In genomic region chr9:97638666-97639065, GRCh38 we compare ENCODE assay signal across 14 cellular contexts. TPM values are rescaled to one million over a fixed set of nuclear protein-coding genes. Genes with fewer than 3 reads are reported as not detected.
DNase-seq lines count a peak whose midpoint lies in the region; ATAC-seq and TF ChIP-seq lines count a peak whose summit lies in the region.
"Had no signal": no experiment of that assay in that cellular context is flagged by ENCODE, and none has a peak within 500 bp of the region (broad histone marks: within the 10 kb centered on the region; RNA-seq: fewer than 3 reads in every experiment).

No MANE protein-coding gene starts in this region.

- intact Hi-C loops in natural killer cell (cut with micrococcal nuclease) (no loop called here), OCI-LY7 (cut with micrococcal nuclease; ENCODE audit: unreplicated experiment) (loop anchor here (10.0 kb wide), 1 partner anchor 1224 kb away; the partner anchor contains the start of gene ZNF367)

- no peak overlapping the region for H3K27ac ChIP-seq in OCI-LY7 (ENCODE audit: low read depth, low read length, poor library complexity, severe bottlenecking)
- H3K27ac ChIP-seq in endodermal cell (ENCODE audit: low read depth, low read length), result no peak overlapping the region

- DNase-seq in natural killer cell treated with Interleukin-12 subunit alpha and Interleukin-12 subunit beta and Interleukin-15 and Interleukin-18, amount 100 ng/mL, for 72 hours (ENCODE audit: low spot score), result no peak
- DNase-seq in natural killer cell (no peak), OCI-LY7 (ENCODE audit: low spot score) (peak; percentile 6), endodermal cell (peak; percentile 60), NOMO-1 treated with dmso at 0.1 percent for 144 hours (lab: John Stamatoyannopoulos, UW; ENCODE audit: unreplicated experiment) (no peak), retina (no peak), MG63 (no peak)
- DNase-seq: activated CD4-positive, CD25-positive, alpha-beta regulatory T cell treated with anti-CD3 and anti-CD28 coated beads, Interleukin-2, amount 50 U/mL, for 72 hours; activated naive CD4-positive, alpha-beta T cell treated with anti-CD3 and anti-CD28 coated beads, Interleukin-2, amount 10 ng/mL, durations not matched to agents 7 days and 5 days; effector CD4-positive, alpha-beta T cell; NCI-H187; stimulated activated CD4-positive, alpha-beta T cell treated with anti-CD3 and anti-CD28 coated beads, Interleukin-15, amount 100 ng/mL, for 24 hours had no signal

- no peak overlapping the region for H2AFZ ChIP-seq in OCI-LY7 (ENCODE audit: low read length)

- no peak for ATAC-seq in natural killer cell treated with Interleukin-12 subunit alpha and Interleukin-12 subunit beta and Interleukin-15 and Interleukin-18, amount 100 ng/mL, for 72 hours
- ATAC-seq in natural killer cell, result no peak
- ATAC-seq in GM18873 (IDR thresholded peaks at IDR 0.05; ENCODE audit: low FRiP score, unreplicated experiment), result no peak

- H3K36me3 ChIP-seq in OCI-LY7 (ENCODE audit: insufficient read depth, low read length) (peaks cover 76% of the 10 kb centered on the region), endodermal cell (ENCODE audit: control insufficient read depth, insufficient read depth, low read length) (peaks cover 27% of the 10 kb centered on the region), MG63 (peaks cover 46% of the 10 kb centered on the region)

- no peaks in the 10 kb centered on the region for H3K27me3 Mint-ChIP-seq in natural killer cell treated with Interleukin-12 subunit alpha and Interleukin-12 subunit beta and Interleukin-15 and Interleukin-18, amount 100 ng/mL, for 72 hours
- H3K27me3 Mint-ChIP-seq in natural killer cell (ENCODE audit: low read depth in 2 of 2) (no peaks in the 10 kb centered on the region), endodermal cell (ENCODE audit: insufficient read depth) (no peaks in the 10 kb centered on the region)
- H3K27me3 Mint-ChIP-seq: activated naive CD4-positive, alpha-beta T cell treated with anti-CD3 and anti-CD28 coated beads, Interleukin-2, amount 10 ng/mL, durations not matched to agents 7 days and 5 days; stimulated activated naive CD8-positive, alpha-beta T cell treated with anti-CD3 and anti-CD28 coated beads, Interleukin-15, Interleukin-2, amounts not matched to agents 100 ng/mL and 50 ng/mL, for 24 hours had no signal

- no peaks in the 10 kb centered on the region for H3K9me2 ChIP-seq in OCI-LY7 (ENCODE audit: insufficient read depth, low read length)

- no TSS peak for BruUV-seq in OCI-LY7 (replicated peaks; lab: Mats Ljungman, UMichigan)

- H3K4me2 ChIP-seq in OCI-LY7 (ENCODE audit: low read length), result peak overlapping the region; percentile 27

- H3K9ac ChIP-seq in endodermal cell (ENCODE audit: extremely low read depth, low read length, poor library complexity, severe bottlenecking), result no peak overlapping the region

- WGBS in endodermal cell (ENCODE audit: insufficient coverage in 1 of 2, insufficient read length in 1 of 2), 2 experiments, result 83 to 90% methylated on average over 2 to 3 of the region's 3 CpGs

- peaks cover 38 to 53% of the 10 kb centered on the region in 2 donors for H3K4me1 Mint-ChIP-seq in natural killer cell treated with Interleukin-12 subunit alpha and Interleukin-12 subunit beta and Interleukin-15 and Interleukin-18, amount 100 ng/mL, for 72 hours (ENCODE audit: low read depth in 2 of 2)
- peaks cover 47 to 49% of the 10 kb centered on the region in 2 donors for H3K4me1 Mint-ChIP-seq in natural killer cell
- peaks cover 23% of the 10 kb centered on the region for H3K4me1 Mint-ChIP-seq in endodermal cell

- no peaks in the 10 kb centered on the region for H3K9me3 Mint-ChIP-seq in natural killer cell treated with Interleukin-12 subunit alpha and Interleukin-12 subunit beta and Interleukin-15 and Interleukin-18, amount 100 ng/mL, for 72 hours
- no peaks in the 10 kb centered on the region for H3K9me3 Mint-ChIP-seq in natural killer cell
- no peaks in the 10 kb centered on the region for H3K9me3 Mint-ChIP-seq in endodermal cell
- H3K9me3 Mint-ChIP-seq: activated naive CD4-positive, alpha-beta T cell treated with anti-CD3 and anti-CD28 coated beads, Interleukin-2, amount 10 ng/mL, durations not matched to agents 7 days and 5 days; stimulated activated naive CD8-positive, alpha-beta T cell treated with anti-CD3 and anti-CD28 coated beads, Interleukin-15, Interleukin-2, amounts not matched to agents 100 ng/mL and 50 ng/mL, for 24 hours had no signal

- POLR2A ChIA-PET in OCI-LY7 (lab: Charles Lee), result interaction anchor here (0.7 to 1.6 kb wide), 2 partner anchors 9 to 1959 kb away, joined by 3 to 5 read pairs; no protein-coding TSS in a partner anchor

- no peak overlapping the region for H3K27ac Mint-ChIP-seq in natural killer cell treated with Interleukin-12 subunit alpha and Interleukin-12 subunit beta and Interleukin-15 and Interleukin-18, amount 100 ng/mL, for 72 hours
- H3K27ac Mint-ChIP-seq in natural killer cell (peak overlapping the region in 1 of 2 donors; percentile 1), endodermal cell (no peak overlapping the region)
- H3K27ac Mint-ChIP-seq: activated naive CD4-positive, alpha-beta T cell treated with anti-CD3 and anti-CD28 coated beads, Interleukin-2, amount 10 ng/mL, durations not matched to agents 7 days and 5 days; stimulated activated naive CD8-positive, alpha-beta T cell treated with anti-CD3 and anti-CD28 coated beads, Interleukin-15, Interleukin-2, amounts not matched to agents 100 ng/mL and 50 ng/mL, for 24 hours had no signal

- H3K4me1 ChIP-seq in OCI-LY7 (ENCODE audit: insufficient read depth, low read length, poor library complexity, severe bottlenecking) (peaks cover 36% of the 10 kb centered on the region), endodermal cell (ENCODE audit: control insufficient read depth, insufficient read depth, low read length) (peaks cover 2% of the 10 kb centered on the region)

- H3K4me3 ChIP-seq in OCI-LY7 (ENCODE audit: low read depth, low read length, poor library complexity, severe bottlenecking), result no peak overlapping the region
- no peak overlapping the region for H3K4me3 ChIP-seq in endodermal cell (ENCODE audit: low read length)
- H3K4me3 ChIP-seq in MG63, result no peak overlapping the region

- no peak for TF ChIP-seq CTCF in natural killer cell (IDR thresholded peaks at IDR 0.05)
- TF ChIP-seq CTCF in OCI-LY7 (conservative IDR thresholded peaks at IDR 0.05; ENCODE audit: low read length), result peak; percentile 56
- TF ChIP-seq CTCF in endodermal cell (conservative IDR thresholded peaks at IDR 0.05), result peak; percentile 62

- CTCF ChIA-PET in OCI-LY7 (lab: Charles Lee; ENCODE audit: unreplicated experiment), result no interaction called here

- H4K20me1 ChIP-seq in OCI-LY7 (ENCODE audit: insufficient read depth, low read length), result peaks cover 50% of the 10 kb centered on the region

- peaks cover 93% of the 10 kb centered on the region for H3K79me2 ChIP-seq in OCI-LY7 (ENCODE audit: insufficient read depth, low read depth, low read length)

- H3K9me3 ChIP-seq in OCI-LY7 (ENCODE audit: low read length) (no peaks in the 10 kb centered on the region), endodermal cell (ENCODE audit: control insufficient read depth, low read length) (no peaks in the 10 kb centered on the region), MG63 (no peaks in the 10 kb centered on the region)

- peak overlapping the region; percentile 3 for H3K4me3 Mint-ChIP-seq in natural killer cell treated with Interleukin-12 subunit alpha and Interleukin-12 subunit beta and Interleukin-15 and Interleukin-18, amount 100 ng/mL, for 72 hours
- H3K4me3 Mint-ChIP-seq in natural killer cell (no peak overlapping the region), endodermal cell (no peak overlapping the region)
- H3K4me3 Mint-ChIP-seq: activated naive CD4-positive, alpha-beta T cell treated with anti-CD3 and anti-CD28 coated beads, Interleukin-2, amount 10 ng/mL, durations not matched to agents 7 days and 5 days had no signal

- H3K27me3 ChIP-seq in endodermal cell (ENCODE audit: control insufficient read depth, insufficient read depth, low read length, poor library complexity, severe bottlenecking), result no peaks in the 10 kb centered on the region
- H3K27me3 ChIP-seq in MG63, result no peaks in the 10 kb centered on the region

- H3K36me3 Mint-ChIP-seq in natural killer cell treated with Interleukin-12 subunit alpha and Interleukin-12 subunit beta and Interleukin-15 and Interleukin-18, amount 100 ng/mL, for 72 hours, result peaks cover 5% of the 10 kb centered on the region
- no peaks in the 10 kb centered on the region for H3K36me3 Mint-ChIP-seq in natural killer cell
- peaks cover 17% of the 10 kb centered on the region for H3K36me3 Mint-ChIP-seq in endodermal cell (ENCODE audit: low read depth)

RNA-seq across cellular contexts. Expression of gene NCBP1, which starts 5.0 kb away (rescaled TPM):
- 10 to 100 TPM; 29.4 to 63.5 TPM for total RNA-seq in natural killer cell treated with Interleukin-12 subunit alpha and Interleukin-12 subunit beta and Interleukin-15 and Interleukin-18, amount 100 ng/mL, for 72 hours
- 10 to 100 TPM; 39.3 to 55.2 (median 51.2) TPM for total RNA-seq in natural killer cell
- 35.8 and 37.8 TPM in 2 replicates for total RNA-seq in OCI-LY7 (2014; rRNA removed; shearing (Covaris generic))
- total RNA-seq in OCI-LY7 (2022), result 54.7 and 57.5 TPM in 2 replicates
- total RNA-seq in endodermal cell, result 10 to 100 TPM; 47.0 to 51.7 TPM
- 41.2 TPM for polyA plus RNA-seq in endodermal cell (2013, experiment 1 of 2)
- 33.7 TPM for polyA plus RNA-seq in endodermal cell (2013, experiment 2 of 2)
- total RNA-seq in MG63 (2014; rRNA removed; shearing (Covaris generic); ENCODE audit: low replicate concordance), result 35.7 and 263 TPM in 2 replicates

RNA-seq across cellular contexts. Expression of gene TSTD2, which starts 5.5 kb away (rescaled TPM):
- 10 to 100 TPM; 18.8 to 25.4 TPM for total RNA-seq in natural killer cell treated with Interleukin-12 subunit alpha and Interleukin-12 subunit beta and Interleukin-15 and Interleukin-18, amount 100 ng/mL, for 72 hours
- total RNA-seq in natural killer cell, result 10 to 100 TPM; 16.2 to 25.7 (median 24.7) TPM
- total RNA-seq in OCI-LY7 (2014; rRNA removed; shearing (Covaris generic)), result 15.8 and 17.1 TPM in 2 replicates
- 22.0 and 24.1 TPM in 2 replicates for total RNA-seq in OCI-LY7 (2022)
- 10 to 100 TPM; 23.0 TPM for total RNA-seq in endodermal cell
- polyA plus RNA-seq in endodermal cell (2013, experiment 1 of 2), result 31.3 TPM
- polyA plus RNA-seq in endodermal cell (2013, experiment 2 of 2), result 25.4 TPM
- total RNA-seq in MG63 (2014; rRNA removed; shearing (Covaris generic); ENCODE audit: low replicate concordance), result 12.0 and 21.6 TPM in 2 replicates

RNA-seq across cellular contexts. Expression of gene XPA, which starts 58.5 kb away (rescaled TPM):
- total RNA-seq in natural killer cell treated with Interleukin-12 subunit alpha and Interleukin-12 subunit beta and Interleukin-15 and Interleukin-18, amount 100 ng/mL, for 72 hours, result 10 to 100 TPM; 11.2 to 12.5 TPM
- 10 to 100 TPM; 21.7 to 28.4 (median 25.6) TPM for total RNA-seq in natural killer cell
- total RNA-seq in OCI-LY7 (2014; rRNA removed; shearing (Covaris generic)), result 15.8 and 17.8 TPM in 2 replicates
- total RNA-seq in OCI-LY7 (2022), result 13.7 and 15.7 TPM in 2 replicates
- total RNA-seq in endodermal cell, result 1 to 10 TPM; 4.9 to 7.3 TPM
- polyA plus RNA-seq in endodermal cell (2013, experiment 1 of 2), result 12.4 TPM
- 11.7 TPM for polyA plus RNA-seq in endodermal cell (2013, experiment 2 of 2)
- total RNA-seq in MG63 (2014; rRNA removed; shearing (Covaris generic); ENCODE audit: low replicate concordance), result 4.9 and 15.5 TPM in 2 replicates

Comparison
In these comparisons a context has a peak if more than half of its experiments do, and no peak if none do; other contexts are left out.
1. DNase-seq: peak in OCI-LY7 (single experiment) and endodermal cell (single experiment); none in natural killer cell treated with Interleukin-12 subunit alpha and Interleukin-12 subunit beta and Interleukin-15 and Interleukin-18, amount 100 ng/mL, for 72 hours (single experiment), natural killer cell (single experiment), NOMO-1 treated with dmso at 0.1 percent for 144 hours (single experiment), retina (single experiment) and MG63 (single experiment).